ENCODE assay signal across 21 cellular contexts in the genomic region with DNA sequence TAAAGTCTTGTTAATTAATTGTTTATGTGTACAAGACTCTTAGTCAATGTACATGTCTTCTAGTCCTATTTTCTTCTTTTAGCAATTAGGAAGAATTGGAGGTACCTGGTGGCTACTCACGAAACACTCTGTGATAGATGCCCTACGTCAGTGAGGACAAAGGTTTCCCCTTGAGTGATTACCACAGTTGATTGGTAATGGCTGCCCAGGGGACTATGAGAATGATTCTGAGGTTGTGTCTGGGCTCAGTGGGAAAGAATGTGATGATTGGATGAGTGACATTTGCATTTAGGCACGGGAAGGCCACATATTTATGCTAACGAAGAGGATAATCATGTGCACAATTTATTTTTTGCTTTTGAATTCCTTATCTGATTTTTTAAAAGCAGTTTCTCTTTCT.
"Had no signal": no experiment of that assay in that cellular context is flagged by ENCODE, and none has a peak within 500 bp of the region (broad histone marks: within the 10 kb centered on the region; RNA-seq: fewer than 3 reads in every experiment).

No MANE protein-coding gene starts in this region.

- H3K4me1 ChIP-seq: ascending aorta, esophagus squamous epithelium, lower lobe of right lung had no signal

- H3K27ac ChIP-seq: ascending aorta, cardiac muscle cell, esophagus squamous epithelium, lower lobe of right lung, VCaP had no signal

- H3K27ac Mint-ChIP-seq: dendritic cell treated with granulocyte-macrophage colony-stimulating factor and Interleukin-4, amounts not matched to agents 40 ng/mL and 50 ng/mL, for 4 days; nephron had no signal

- DNase-seq: activated CD4-positive, alpha-beta T cell treated with anti-CD3 and anti-CD28 coated beads for 1 hour; activated CD8-positive, alpha-beta memory T cell treated with anti-CD3 and anti-CD28 coated beads for 24 hours; activated CD8-positive, alpha-beta memory T cell treated with anti-CD3 and anti-CD28 coated beads, Interleukin-2, amount 50 U/mL, for 48 hours; activated effector memory CD4-positive, alpha-beta T cell treated with anti-CD3 and anti-CD28 coated beads, Interleukin-2, amount 50 U/mL, for 16 hours; activated naive CD4-positive, alpha-beta T cell treated with anti-CD3 and anti-CD28 coated beads, Interleukin-2, amount 50 U/mL, for 16 hours; activated T-cell treated with anti-CD3 and anti-CD28 coated beads, Interleukin-2, amount 50 U/mL, for 48 hours; effector CD8-positive, alpha-beta T cell; esophagus squamous epithelium; left colon; lower lobe of right lung; midbrain; occipital lobe; right cardiac atrium; stimulated activated CD4-positive, alpha-beta T cell treated with anti-CD3 and anti-CD28 coated beads, Interleukin-2, amount 100 ng/mL, for 24 hours; stimulated activated naive CD4-positive, alpha-beta T cell treated with Interleukin-2 at 50 U/mL for 16 hours had no signal

- H3K4me3 Mint-ChIP-seq: dendritic cell treated with granulocyte-macrophage colony-stimulating factor and Interleukin-4, amounts not matched to agents 40 ng/mL and 50 ng/mL, for 4 days; nephron had no signal

- ATAC-seq: left colon, lower lobe of right lung, right cardiac atrium had no signal

- H3K27me3 ChIP-seq: ascending aorta, cardiac muscle cell, esophagus squamous epithelium, thyroid gland had no signal

- H3K4me3 ChIP-seq: ascending aorta, cardiac muscle cell, esophagus squamous epithelium, lower lobe of right lung, thyroid gland had no signal

- H3K9me3 ChIP-seq: ascending aorta, esophagus squamous epithelium, lower lobe of right lung, thyroid gland had no signal

- H3K36me3 ChIP-seq: ascending aorta, cardiac muscle cell, esophagus squamous epithelium, lower lobe of right lung, thyroid gland had no signal

- H3K4me1 Mint-ChIP-seq: nephron had no signal

- H3K27me3 Mint-ChIP-seq: dendritic cell treated with granulocyte-macrophage colony-stimulating factor and Interleukin-4, amounts not matched to agents 40 ng/mL and 50 ng/mL, for 4 days had no signal
